ENCODE assay signal across 16 cellular contexts in the genomic region with DNA sequence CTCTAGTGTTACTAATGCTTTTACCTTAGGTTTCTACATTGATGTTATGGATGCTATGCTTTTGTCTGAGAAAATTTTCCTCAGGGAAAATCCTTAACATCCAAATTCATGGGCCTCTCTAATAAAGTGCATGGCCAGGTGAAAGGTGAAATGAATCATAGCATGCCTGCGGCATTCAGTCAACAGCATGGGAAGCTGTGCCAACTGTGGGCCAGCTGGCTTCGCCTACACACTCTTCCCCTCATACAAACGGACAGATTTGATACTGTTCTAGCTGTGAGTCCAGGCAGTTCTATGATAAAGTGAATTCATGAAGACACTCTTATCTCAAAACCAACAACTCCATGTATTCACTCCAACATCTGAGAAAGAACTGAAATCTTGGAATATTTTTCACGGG.
DNase-seq lines count a peak whose midpoint lies in the region; ATAC-seq and TF ChIP-seq lines count a peak whose summit lies in the region.
"Had no signal": no experiment of that assay in that cellular context is flagged by ENCODE, and none has a peak within 500 bp of the region (broad histone marks: within the 10 kb centered on the region; RNA-seq: fewer than 3 reads in every experiment).

No MANE protein-coding gene starts in this region.

- DNase-seq in HCEC 1CT: peak; percentile 45
- no peak for DNase-seq in Panc1 (ENCODE audit: low read depth, low spot score)
- DNase-seq in dermis microvascular lymphatic vessel endothelial cell (ENCODE audit: low read depth in 2 of 2): peak; percentile 44 to 88
- DNase-seq in retinal pigment epithelial cell (ENCODE audit: low read depth): peak; percentile 44
- no peak for DNase-seq in CD4-positive, alpha-beta T cell
- no peak for DNase-seq in activated T-cell treated with anti-CD3 and anti-CD28 coated beads, Interleukin-2, amount 50 U/mL, for 4 hours
- DNase-seq in NCI-H345 (lab: John Stamatoyannopoulos, UW): no peak
- DNase-seq: activated CD4-positive, alpha-beta T cell treated with anti-CD3 and anti-CD28 coated beads, Interleukin-2, amount 10 ng/mL, durations not matched to agents 24 days and 14 days; cerebellar nuclear complex; Kasumi-1; NCI-H1436; small intestine; thyroid gland had no signal

- no peak overlapping the region for H3K27ac Mint-ChIP-seq in CD4-positive, alpha-beta T cell
- H3K27ac Mint-ChIP-seq: activated CD4-positive, alpha-beta T cell treated with anti-CD3 and anti-CD28 coated beads, Interleukin-2, amount 10 ng/mL, durations not matched to agents 24 days and 14 days; activated naive CD4-positive, alpha-beta T cell treated with anti-CD3 and anti-CD28 coated beads, Interleukin-2, amount 50 U/mL, for 72 hours had no signal

- TF ChIP-seq CTCF in Panc1 (IDR thresholded peaks at IDR 0.05) (no peak), retinal pigment epithelial cell (conservative IDR thresholded peaks at IDR 0.05; ENCODE audit: low read depth, low read length) (no peak)
- TF ChIP-seq CTCF in CD4-positive, alpha-beta T cell (IDR thresholded peaks at IDR 0.05): no peak

- H3K27me3 ChIP-seq in Panc1 (ENCODE audit: control insufficient read depth, insufficient read depth, low read length): no peaks in the 10 kb centered on the region
- no peaks in the 10 kb centered on the region for H3K27me3 ChIP-seq in CD4-positive, alpha-beta T cell (ENCODE audit: control insufficient read depth, insufficient read depth, low read length)
- H3K27me3 ChIP-seq: BLaER1, thyroid gland had no signal

- ATAC-seq in Panc1: peak; percentile 95
- ATAC-seq in CD4-positive, alpha-beta T cell (ENCODE audit: poor library complexity): no peak
- ATAC-seq in activated T-cell treated with anti-CD3 and anti-CD28 coated beads, Interleukin-2, amount 50 U/mL, for 4 hours: no peak
- ATAC-seq: activated naive CD4-positive, alpha-beta T cell treated with anti-CD3 and anti-CD28 coated beads, Interleukin-2, amount 50 U/mL, for 72 hours had no signal

- intact Hi-C loops in Panc1 (cut with micrococcal nuclease; ENCODE audit: unreplicated experiment): no loop called here
- intact Hi-C loops in CD4-positive, alpha-beta T cell (cut with DNase I, micrococcal nuclease): no loop called here

- H3K4me3 Mint-ChIP-seq in CD4-positive, alpha-beta T cell: no peak overlapping the region
- no peak overlapping the region for H3K4me3 Mint-ChIP-seq in activated T-cell treated with anti-CD3 and anti-CD28 coated beads, Interleukin-2, amount 50 U/mL, for 4 hours
- H3K4me3 Mint-ChIP-seq: activated CD4-positive, alpha-beta T cell treated with anti-CD3 and anti-CD28 coated beads, Interleukin-2, amount 10 ng/mL, durations not matched to agents 24 days and 14 days had no signal

- no peaks in the 10 kb centered on the region for H3K9me3 Mint-ChIP-seq in CD4-positive, alpha-beta T cell
- H3K9me3 Mint-ChIP-seq in activated T-cell treated with anti-CD3 and anti-CD28 coated beads, Interleukin-2, amount 50 U/mL, for 4 hours: no peaks in the 10 kb centered on the region
- H3K9me3 Mint-ChIP-seq: activated CD4-positive, alpha-beta T cell treated with anti-CD3 and anti-CD28 coated beads, Interleukin-2, amount 10 ng/mL, durations not matched to agents 24 days and 14 days; activated naive CD4-positive, alpha-beta T cell treated with anti-CD3 and anti-CD28 coated beads, Interleukin-2, amount 50 U/mL, for 72 hours had no signal

- H3K9me3 ChIP-seq in Panc1 (ENCODE audit: control insufficient read depth, insufficient read depth, low read depth, low read length): no peaks in the 10 kb centered on the region
- no peaks in the 10 kb centered on the region for H3K9me3 ChIP-seq in CD4-positive, alpha-beta T cell (ENCODE audit: control insufficient read depth, low read length)
- H3K9me3 ChIP-seq: BLaER1, thyroid gland had no signal

- peaks cover 20% of the 10 kb centered on the region; the same call in 1 of the 2 replicates for H3K4me1 ChIP-seq in Panc1 (ENCODE audit: control insufficient read depth, insufficient read depth, low read length)
- H3K4me1 ChIP-seq: BLaER1, thyroid gland had no signal

- H3K36me3 Mint-ChIP-seq in CD4-positive, alpha-beta T cell (ENCODE audit: low read depth): no peaks in the 10 kb centered on the region
- H3K36me3 Mint-ChIP-seq in activated T-cell treated with anti-CD3 and anti-CD28 coated beads, Interleukin-2, amount 50 U/mL, for 4 hours (ENCODE audit: insufficient read depth): no peaks in the 10 kb centered on the region
- H3K36me3 Mint-ChIP-seq: activated naive CD4-positive, alpha-beta T cell treated with anti-CD3 and anti-CD28 coated beads, Interleukin-2, amount 50 U/mL, for 72 hours had no signal

- H3K36me3 ChIP-seq in Panc1 (ENCODE audit: control insufficient read depth, insufficient read depth, low read length): no peaks in the 10 kb centered on the region
- H3K36me3 ChIP-seq: BLaER1, thyroid gland had no signal

- in situ Hi-C loops in Panc1 (cut with HindIII; ENCODE audit: low pct_unique_long_range_greater_than_20kb, low sequenced_read_pairs): no loop called here

- CTCF ChIA-PET in Panc1 (lab: Charles Lee): no interaction called here
- CTCF ChIA-PET in CD4-positive, alpha-beta T cell (lab: Charles Lee): no interaction called here

- no peaks in the 10 kb centered on the region for H3K4me1 Mint-ChIP-seq in CD4-positive, alpha-beta T cell (ENCODE audit: low read depth)
- no peaks in the 10 kb centered on the region for H3K4me1 Mint-ChIP-seq in activated T-cell treated with anti-CD3 and anti-CD28 coated beads, Interleukin-2, amount 50 U/mL, for 4 hours (ENCODE audit: low read depth)
- H3K4me1 Mint-ChIP-seq: activated CD4-positive, alpha-beta T cell treated with anti-CD3 and anti-CD28 coated beads, Interleukin-2, amount 10 ng/mL, durations not matched to agents 24 days and 14 days had no signal

- no peaks in the 10 kb centered on the region for H3K27me3 Mint-ChIP-seq in CD4-positive, alpha-beta T cell
- H3K27me3 Mint-ChIP-seq in activated T-cell treated with anti-CD3 and anti-CD28 coated beads, Interleukin-2, amount 50 U/mL, for 4 hours (ENCODE audit: low read depth): peaks cover 2% of the 10 kb centered on the region
- H3K27me3 Mint-ChIP-seq: activated CD4-positive, alpha-beta T cell treated with anti-CD3 and anti-CD28 coated beads, Interleukin-2, amount 10 ng/mL, durations not matched to agents 24 days and 14 days had no signal

- no TSS peak for BruUV-seq in Panc1 (replicated peaks; lab: Mats Ljungman, UMichigan)

- H3K27ac ChIP-seq in Panc1 (ENCODE audit: low read length): peak overlapping the region; percentile 90
- no peak overlapping the region for H3K27ac ChIP-seq in CD4-positive, alpha-beta T cell (ENCODE audit: low read depth, low read length)
- H3K27ac ChIP-seq: BLaER1, parathyroid adenoma, thyroid gland had no signal

- POLR2A ChIA-PET in Panc1 (lab: Charles Lee): no interaction called here
- POLR2A ChIA-PET in CD4-positive, alpha-beta T cell (lab: Charles Lee): no interaction called here

- H3K4me3 ChIP-seq in Panc1 (ENCODE audit: low read depth in 2 of 2, low read length in 2 of 2) (no peak overlapping the region), retinal pigment epithelial cell (ENCODE audit: low read length) (no peak overlapping the region)
- H3K4me3 ChIP-seq: BLaER1, thyroid gland had no signal

Comparison
In these comparisons a context has a peak if more than half of its experiments do, and no peak if none do; other contexts are left out.
1. DNase-seq: peak in HCEC 1CT (single experiment), dermis microvascular lymphatic vessel endothelial cell (2 of 2) and retinal pigment epithelial cell (single experiment); none in Panc1 (single experiment), CD4-positive, alpha-beta T cell (0 of 10), activated T-cell treated with anti-CD3 and anti-CD28 coated beads, Interleukin-2, amount 50 U/mL, for 4 hours (single experiment) and NCI-H345 (single experiment).